8 cellular contexts compared by ENCODE assay signal in the genomic region with DNA sequence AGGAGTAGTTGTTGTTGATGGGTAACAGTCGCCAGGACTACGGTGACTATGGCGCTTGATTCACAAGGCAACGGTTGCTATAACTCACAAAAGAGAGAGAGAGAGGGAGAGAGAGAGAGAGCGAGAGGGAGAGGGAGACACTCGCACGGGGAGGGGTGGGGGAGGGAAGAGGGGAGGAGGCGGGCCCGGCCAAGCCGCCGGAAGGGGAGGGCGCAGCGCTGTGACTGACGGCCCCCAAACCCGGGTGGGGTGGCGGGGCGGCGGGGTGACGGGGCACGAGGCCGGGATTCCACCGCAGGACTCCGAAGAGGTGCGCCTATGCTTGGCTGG. TPM values are rescaled to one million over a fixed set of nuclear protein-coding genes. Genes with fewer than 3 reads are reported as not detected.
DNase-seq lines count a peak whose midpoint lies in the region; ATAC-seq and TF ChIP-seq lines count a peak whose summit lies in the region.

Gene RFX3, minus strand, starts transcription at position 166 of the 330 bp plus-strand sequence. CDS start 130,413 bp downstream, outside the sequence.

- in situ Hi-C loops in G401 (cut with HindIII; ENCODE audit: low sequenced_read_pairs), result no loop called here

- H3K27ac Mint-ChIP-seq in HFFc6, result peak within 1 kb of the TSS; percentile 100
- peak within 1 kb of the TSS; percentile 100 for H3K27ac Mint-ChIP-seq in activated naive CD4-positive, alpha-beta T cell treated with anti-CD3 and anti-CD28 coated beads for 36 hours

- peaks cover 24% of the 10 kb centered on the region; the same call in 1 of the 2 replicates for H3K36me3 Mint-ChIP-seq in HFFc6 (ENCODE audit: low read depth)
- peaks cover 18% of the 10 kb centered on the region for H3K36me3 Mint-ChIP-seq in activated naive CD4-positive, alpha-beta T cell treated with anti-CD3 and anti-CD28 coated beads for 36 hours (ENCODE audit: low read depth)

- peak; percentile 95 for DNase-seq in G401 (ENCODE audit: low spot score)
- DNase-seq in HFFc6, result peak; percentile 97
- DNase-seq in MV-4-11 (lab: John Stamatoyannopoulos, UW), result peak; percentile 88
- DNase-seq in SJSA1 (ENCODE audit: low read depth in 1 of 2, low spot score in 2 of 2), result peak in 1 of 2 experiments; percentile 84
- DNase-seq in activated naive CD4-positive, alpha-beta T cell treated with anti-CD3 and anti-CD28 coated beads for 36 hours, result peak; percentile 94
- peak; percentile 89 for DNase-seq in superior temporal gyrus (ENCODE audit: extremely low spot score)

- peak; percentile 92 for ATAC-seq in gastroesophageal sphincter

- TF ChIP-seq POLR2A in gastroesophageal sphincter (IDR thresholded peaks at IDR 0.05), result no peak

- H3K27me3 ChIP-seq in SJSA1 (replicated peaks), result no peaks in the 10 kb centered on the region
- H3K27me3 ChIP-seq in gastroesophageal sphincter, result no peaks in the 10 kb centered on the region
- H3K27me3 ChIP-seq in neutrophil, result no peaks in the 10 kb centered on the region

- no peaks in the 10 kb centered on the region for H3K9me3 Mint-ChIP-seq in HFFc6
- no peaks in the 10 kb centered on the region for H3K9me3 Mint-ChIP-seq in activated naive CD4-positive, alpha-beta T cell treated with anti-CD3 and anti-CD28 coated beads for 36 hours

- peaks cover 4% of the 10 kb centered on the region; the same call in 1 of the 2 replicates for H3K27me3 Mint-ChIP-seq in HFFc6 (ENCODE audit: insufficient read depth)
- H3K27me3 Mint-ChIP-seq in activated naive CD4-positive, alpha-beta T cell treated with anti-CD3 and anti-CD28 coated beads for 36 hours (ENCODE audit: low read depth), result no peaks in the 10 kb centered on the region

- 0 to 2% methylated on average over 12 to 15 of the region's 24 CpGs for WGBS in gastroesophageal sphincter (ENCODE audit: low coverage in 1 of 2), 2 donors

- peaks cover 47% of the 10 kb centered on the region for H3K4me1 Mint-ChIP-seq in HFFc6 (ENCODE audit: low read depth)
- peaks cover 34% of the 10 kb centered on the region for H3K4me1 Mint-ChIP-seq in activated naive CD4-positive, alpha-beta T cell treated with anti-CD3 and anti-CD28 coated beads for 36 hours (ENCODE audit: low read depth)

- CTCF ChIA-PET in activated naive CD4-positive, alpha-beta T cell treated with anti-CD3 and anti-CD28 coated beads for 36 hours (lab: Charles Lee), result interaction anchor here (2.3 kb wide), 1 partner anchor 48 kb away, joined by 14 read pairs; no protein-coding TSS in a partner anchor

- TF ChIP-seq CTCF in HFFc6 (IDR thresholded peaks at IDR 0.05), result no peak
- no peak for TF ChIP-seq CTCF in gastroesophageal sphincter (IDR thresholded peaks at IDR 0.05)
- no peak for TF ChIP-seq CTCF in neutrophil (IDR thresholded peaks at IDR 0.05)

- H3K36me3 ChIP-seq in SJSA1 (0 out of 2 replicates have a peak, but pooled peaks cover 4% of the 10 kb centered on the region), gastroesophageal sphincter (peaks cover 0 to 7% of the 10 kb centered on the region in 2 donors), neutrophil (no peaks in the 10 kb centered on the region)

- H3K4me3 Mint-ChIP-seq in HFFc6, result peak within 1 kb of the TSS; percentile 96
- peak within 1 kb of the TSS; percentile 93 for H3K4me3 Mint-ChIP-seq in activated naive CD4-positive, alpha-beta T cell treated with anti-CD3 and anti-CD28 coated beads for 36 hours

- H3K9me3 ChIP-seq in SJSA1 (replicated peaks), result no peaks in the 10 kb centered on the region
- H3K9me3 ChIP-seq in gastroesophageal sphincter, result no peaks in the 10 kb centered on the region
- no peaks in the 10 kb centered on the region for H3K9me3 ChIP-seq in neutrophil

- intact Hi-C loops in activated naive CD4-positive, alpha-beta T cell treated with anti-CD3 and anti-CD28 coated beads for 36 hours (cut with micrococcal nuclease), result loop anchor here (1.0 to 5.0 kb wide), 17 partner anchors 58 to 1932 kb away; partner anchors contain the start of genes AK3, CDC37L1, PUM3 and SMARCA2

- peak within 1 kb of the TSS; percentile 74 for H3K4me3 ChIP-seq in SJSA1
- peak within 1 kb of the TSS; percentile 53 to 83 for H3K4me3 ChIP-seq in gastroesophageal sphincter
- H3K4me3 ChIP-seq in neutrophil (ENCODE audit: low read depth in 1 of 2, low read length in 1 of 2), result peak within 1 kb of the TSS; percentile 88 to 98

- peaks cover 7% of the 10 kb centered on the region; the same call in 1 of the 2 replicates for H3K4me1 ChIP-seq in SJSA1 (replicated peaks)
- H3K4me1 ChIP-seq in gastroesophageal sphincter, result peaks cover 0 to 52% (median 4%) of the 10 kb centered on the region in 3 donors
- peaks cover 29 to 38% of the 10 kb centered on the region in 2 experiments for H3K4me1 ChIP-seq in neutrophil (ENCODE audit: control insufficient read depth in 1 of 2, insufficient read depth in 1 of 2, low read depth in 1 of 2, low read length in 1 of 2)

- H3K27ac ChIP-seq in SJSA1 (peak within 1 kb of the TSS; percentile 100), gastroesophageal sphincter (peak within 1 kb of the TSS; percentile 96 to 100 (median 100)), neutrophil (peak within 1 kb of the TSS; percentile 97)

- no peak for TF ChIP-seq EP300 in gastroesophageal sphincter (IDR thresholded peaks at IDR 0.05)

RNA-seq across cellular contexts. Expression of gene RFX3, which starts in this region (rescaled TPM):
- total RNA-seq in G401 (2014; rRNA removed; shearing (Covaris generic)), result 12.6 and 19.1 TPM in 2 replicates
- total RNA-seq in HFFc6 (2021; fragmentation: NEBNext Ultra II Directional; extraction: Animal tissue kit (Norgen Biotek cat#: 25700)), result 1 to 10 TPM; 2.8 to 4.2 (median 3.5) TPM
- total RNA-seq in SJSA1 (2014; rRNA removed; shearing (Covaris generic)), result 0.28 and 0.32 TPM in 2 replicates
- 10 to 100 TPM; 11.0 to 12.7 TPM for total RNA-seq in activated naive CD4-positive, alpha-beta T cell treated with anti-CD3 and anti-CD28 coated beads for 36 hours
- 1 to 10 TPM; 5.6 to 9.0 (median 7.7) TPM for total RNA-seq in gastroesophageal sphincter
